ENCODE assay signal across 1 cellular context in genomic region chr17:69945698-69946185, GRCh38.
TF ChIP-seq lines count a peak whose summit lies in the region.

No MANE protein-coding gene starts in this region.

TF ChIP-seq in K562, 482 proteins besides CTCF, POLR2A, EP300 and RAD21 (continued from another document):
- TF ChIP-seq GTF3C2 (IDR thresholded peaks at IDR 0.05; ENCODE audit: borderline replicate concordance, extremely low read depth, insufficient read length) (no peak), ZNF395 (CRISPR knock-in tag; IDR thresholded peaks at IDR 0.05) (no peak), ZNF41 (CRISPR knock-in tag; conservative IDR thresholded peaks at IDR 0.05) (no peak)
